Comparison of ENCODE assay signal across 11 cellular contexts in the genomic region with DNA sequence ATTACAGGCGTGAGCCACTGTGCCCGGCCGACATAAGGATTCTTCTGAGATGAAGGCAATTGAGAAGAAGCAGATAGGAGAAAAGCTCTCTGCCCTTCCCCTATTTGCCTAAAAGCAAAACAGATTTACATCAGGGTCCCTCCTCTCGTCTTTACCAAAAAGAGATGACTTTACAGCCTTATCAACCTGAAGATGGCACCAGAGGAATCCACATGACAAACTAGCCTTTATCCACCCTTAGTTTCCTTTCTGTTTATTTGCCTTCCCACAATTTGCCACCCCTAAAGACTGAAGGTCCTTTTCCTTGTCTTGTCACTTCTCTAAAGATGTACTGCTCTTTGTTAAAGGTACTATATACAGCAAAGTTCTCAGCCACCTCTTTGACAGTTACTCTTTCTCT.
DNase-seq lines count a peak whose midpoint lies in the region; ATAC-seq, FAIRE-seq and TF ChIP-seq lines count a peak whose summit lies in the region.
"Had no signal": no experiment of that assay in that cellular context is flagged by ENCODE, and none has a peak within 500 bp of the region (broad histone marks: within the 10 kb centered on the region; RNA-seq: fewer than 3 reads in every experiment).

No MANE protein-coding gene starts in this region.

- peaks cover 11% of the 10 kb centered on the region for H3K4me1 Mint-ChIP-seq in activated CD4-positive, alpha-beta memory T cell treated with anti-CD3 and anti-CD28 coated beads, Interleukin-2, amount 10 ng/mL, durations not matched to agents 7 days and 5 days

- H3K9me3 ChIP-seq in keratinocyte (ENCODE audit: control insufficient read depth, low read depth, low read length) = no peaks in the 10 kb centered on the region

- no peak overlapping the region for H3K4me3 ChIP-seq in keratinocyte (ENCODE audit: control insufficient read depth in 2 of 3, extremely low read depth in 1 of 3, insufficient read depth in 2 of 3, low read depth in 1 of 3, low read length in 3 of 3)

- H3K4me3 Mint-ChIP-seq in activated CD4-positive, alpha-beta memory T cell treated with anti-CD3 and anti-CD28 coated beads, Interleukin-2, amount 10 ng/mL, durations not matched to agents 7 days and 5 days = no peak overlapping the region

- H3K9me3 Mint-ChIP-seq in activated CD4-positive, alpha-beta memory T cell treated with anti-CD3 and anti-CD28 coated beads, Interleukin-2, amount 10 ng/mL, durations not matched to agents 7 days and 5 days = peaks cover 5% of the 10 kb centered on the region

- H3K27ac ChIP-seq in C4-2B = no peak overlapping the region
- H3K27ac ChIP-seq in keratinocyte (ENCODE audit: control insufficient read depth, insufficient read depth, low read length) = no peak overlapping the region
- H3K27ac ChIP-seq: HL-60 had no signal

- no peaks in the 10 kb centered on the region for H3K79me2 ChIP-seq in keratinocyte (ENCODE audit: control insufficient read depth, insufficient read depth, low read length)

- no peak overlapping the region for H3K4me2 ChIP-seq in keratinocyte (ENCODE audit: control insufficient read depth, extremely low read depth, insufficient read depth, low read depth, low read length)

- peak; percentile 51 for FAIRE-seq in keratinocyte (lab: Jason Lieb, UNC)

- H3K9ac ChIP-seq in keratinocyte (ENCODE audit: control insufficient read depth, extremely low read depth, insufficient read depth, low read length) = no peak overlapping the region

- ATAC-seq in GM19035 (IDR thresholded peaks at IDR 0.05; ENCODE audit: unreplicated experiment) (no peak), GM19324 (IDR thresholded peaks at IDR 0.05; ENCODE audit: low FRiP score, unreplicated experiment) (no peak)

- no peaks in the 10 kb centered on the region for H4K20me1 ChIP-seq in keratinocyte (ENCODE audit: control insufficient read depth, extremely low read depth, insufficient read depth, low read length)

- CTCF ChIA-PET in activated CD4-positive, alpha-beta memory T cell treated with anti-CD3 and anti-CD28 coated beads, Interleukin-2, amount 10 ng/mL, durations not matched to agents 7 days and 5 days (lab: Charles Lee) = interaction anchor here (0.7 to 6.0 kb wide), 4 partner anchors 24 to 780 kb away, joined by 3 to 29 read pairs (median 6); no protein-coding TSS in a partner anchor

- POLR2A ChIA-PET in activated CD4-positive, alpha-beta memory T cell treated with anti-CD3 and anti-CD28 coated beads, Interleukin-2, amount 10 ng/mL, durations not matched to agents 7 days and 5 days (lab: Charles Lee) = interaction anchor here (0.6 to 1.1 kb wide), 2 partner anchors 472 to 512 kb away, joined by 3 read pairs; no protein-coding TSS in a partner anchor

- no peaks in the 10 kb centered on the region for H3K4me1 ChIP-seq in keratinocyte (ENCODE audit: control insufficient read depth, extremely low read depth, insufficient read depth, low read length)

- TF ChIP-seq CTCF in C4-2B (conservative IDR thresholded peaks at IDR 0.05) = peak; percentile 35
- TF ChIP-seq CTCF in GM20000 (IDR thresholded peaks at IDR 0.05; ENCODE audit: extremely low read depth, missing control alignments) = no peak
- TF ChIP-seq CTCF in keratinocyte (optimal IDR thresholded peaks at IDR 0.05 in 1 of 3, IDR thresholded peaks at IDR 0.05 in 1 of 3, conservative IDR thresholded peaks at IDR 0.05 in 1 of 3; ENCODE audit: extremely low read depth in 1 of 3, insufficient read depth in 2 of 3, low read length in 3 of 3) = peak in 2 of 3 experiments; percentile 16 to 25

- no peak overlapping the region for H3K27ac Mint-ChIP-seq in activated CD4-positive, alpha-beta memory T cell treated with anti-CD3 and anti-CD28 coated beads, Interleukin-2, amount 10 ng/mL, durations not matched to agents 7 days and 5 days
- H3K27ac Mint-ChIP-seq: activated naive CD4-positive, alpha-beta T cell treated with anti-CD3 and anti-CD28 coated beads, Interleukin-2, amount 50 U/mL, for 72 hours had no signal

- H2AFZ ChIP-seq in keratinocyte (ENCODE audit: control insufficient read depth, low read length) = no peak overlapping the region

- dilution Hi-C loops in keratinocyte (cut with MboI; ENCODE audit: extremely low pct_ligation_motif_present, low sequenced_read_pairs) = no loop called here

- H3K36me3 ChIP-seq in keratinocyte (ENCODE audit: control insufficient read depth in 2 of 2, extremely low read depth in 1 of 2, insufficient read depth in 2 of 2, low read length in 2 of 2) = no peaks in the 10 kb centered on the region

- peak; percentile 44 for DNase-seq in GM20000 (ENCODE audit: low spot score)
- DNase-seq in RPMI7951 (ENCODE audit: low read depth) = peak; percentile 56
- DNase-seq in keratinocyte (ENCODE audit: low read depth, low spot score) = no peak
- no peak for DNase-seq in activated CD4-positive, alpha-beta memory T cell treated with anti-CD3 and anti-CD28 coated beads, Interleukin-2, amount 10 ng/mL, durations not matched to agents 7 days and 5 days
- no peak for DNase-seq in OCI-M1 (lab: John Stamatoyannopoulos, UW)
- DNase-seq: stimulated activated CD4-positive, alpha-beta T cell treated with anti-CD3 and anti-CD28 coated beads, Interleukin-2, amount 100 ng/mL, for 24 hours had no signal

- H3K27me3 Mint-ChIP-seq in activated CD4-positive, alpha-beta memory T cell treated with anti-CD3 and anti-CD28 coated beads, Interleukin-2, amount 10 ng/mL, durations not matched to agents 7 days and 5 days = no peaks in the 10 kb centered on the region

- H3K27me3 ChIP-seq in keratinocyte (ENCODE audit: control insufficient read depth, extremely low read depth, insufficient read depth, low read length) = no peaks in the 10 kb centered on the region

- peaks cover 14% of the 10 kb centered on the region for H3K36me3 Mint-ChIP-seq in activated CD4-positive, alpha-beta memory T cell treated with anti-CD3 and anti-CD28 coated beads, Interleukin-2, amount 10 ng/mL, durations not matched to agents 7 days and 5 days (ENCODE audit: low read depth)

- no peaks in the 10 kb centered on the region for H3K9me1 ChIP-seq in keratinocyte (ENCODE audit: control insufficient read depth, extremely low read depth, insufficient read depth, low read length)

Comparison
In these comparisons a context has a peak if more than half of its experiments do, and no peak if none do; other contexts are left out.
1. DNase-seq: peak in GM20000 (single experiment) and RPMI7951 (single experiment); none in keratinocyte (single experiment), activated CD4-positive, alpha-beta memory T cell treated with anti-CD3 and anti-CD28 coated beads, Interleukin-2, amount 10 ng/mL, durations not matched to agents 7 days and 5 days (single experiment) and OCI-M1 (single experiment).